8 cellular contexts compared by ENCODE assay signal in the genomic region with DNA sequence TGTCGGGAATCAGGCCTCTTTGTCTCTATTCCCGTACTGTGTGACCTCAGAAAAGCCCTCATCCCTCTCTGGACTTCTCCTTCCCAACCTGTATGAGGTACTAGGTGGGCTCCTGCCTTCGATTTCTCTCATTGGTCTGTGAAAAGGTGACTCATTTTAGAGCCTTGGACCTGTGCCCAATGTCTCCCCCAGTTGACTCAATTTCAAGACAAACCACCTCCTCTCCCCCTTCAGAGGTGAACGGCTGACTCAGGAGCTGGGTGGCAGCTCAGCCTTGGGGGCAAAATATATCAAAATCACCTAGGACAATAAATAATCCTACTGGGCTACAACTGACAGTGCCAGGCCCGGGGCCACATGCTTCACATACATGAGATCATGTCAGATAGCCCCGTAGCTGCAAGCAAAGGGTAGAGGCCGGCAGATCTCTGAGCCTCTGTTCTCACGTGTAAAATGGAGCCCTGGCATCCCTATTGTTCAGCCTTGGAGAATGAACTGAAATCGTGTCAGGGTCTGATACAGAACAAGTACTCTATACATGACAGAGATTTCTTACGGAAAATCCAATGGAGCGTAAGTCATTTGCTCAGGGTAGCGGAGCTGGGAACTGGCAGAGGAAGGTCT. TPM values are rescaled to one million over a fixed set of nuclear protein-coding genes. Genes with fewer than 3 reads are reported as not detected.
A peak's percentile ranks its signal among the peaks of the same experiment; 100 is the strongest.
DNase-seq lines count a peak whose midpoint lies in the region; ATAC-seq and TF ChIP-seq lines count a peak whose summit lies in the region.

No MANE protein-coding gene starts in this region.

- intact Hi-C loops in activated T-helper 2 cell treated with anti-CD3 and anti-CD28 coated beads, Interferon-gamma antibody, Interleukin-2, Interleukin-4, amounts not matched to agents 10 μg/mL and 5 μg/mL and 100 μg/mL, durations not matched to agents 14 hours and 24 hours and 36 hours (cut with micrococcal nuclease) = loop anchor here (1.0 to 2.0 kb wide), 4 partner anchors 35 to 101 kb away; a partner anchor contains a TSS
- intact Hi-C loops in sigmoid colon (cut with DNase I) = loop anchor here (2.0 to 10.0 kb wide), 3 partner anchors 83 to 1311 kb away; a partner anchor contains a TSS

- H3K9me3 Mint-ChIP-seq in activated T-helper 2 cell treated with anti-CD3 and anti-CD28 coated beads, Interferon-gamma antibody, Interleukin-2, Interleukin-4, amounts not matched to agents 10 μg/mL and 5 μg/mL and 100 μg/mL, durations not matched to agents 14 hours and 24 hours and 36 hours = no peaks in the 10 kb centered on the region

- peaks cover 26% of the 10 kb centered on the region for H3K36me3 Mint-ChIP-seq in activated T-helper 2 cell treated with anti-CD3 and anti-CD28 coated beads, Interferon-gamma antibody, Interleukin-2, Interleukin-4, amounts not matched to agents 10 μg/mL and 5 μg/mL and 100 μg/mL, durations not matched to agents 14 hours and 24 hours and 36 hours (ENCODE audit: low read depth)

- WGBS in sigmoid colon, 2 donors = 1 to 4% methylated on average over 12 of the region's 12 CpGs

- H3K27ac ChIP-seq in sigmoid colon = peak overlapping the region; percentile 95 to 99 (median 98)

- H3K4me3 ChIP-seq in GM08714 (ENCODE audit: low read length) = peak overlapping the region; percentile 64
- H3K4me3 ChIP-seq in sigmoid colon = peak overlapping the region; percentile 74 to 92 (median 82)

- TF ChIP-seq POLR2A in sigmoid colon (IDR thresholded peaks at IDR 0.05) = no peak

- peak; percentile 73 for DNase-seq in NCI-H345 treated with DMSO at 0.1 percent for 48 hours (lab: John Stamatoyannopoulos, UW; ENCODE audit: unreplicated experiment)
- peak; percentile 24 for DNase-seq in activated T-helper 2 cell treated with anti-CD3 and anti-CD28 coated beads, Interferon-gamma antibody, Interleukin-2, Interleukin-4, amounts not matched to agents 10 μg/mL and 5 μg/mL and 100 μg/mL, durations not matched to agents 14 hours and 24 hours and 36 hours (ENCODE audit: low spot score)
- peak; percentile 65 for DNase-seq in glomerular endothelial cell (ENCODE audit: extremely low read depth, low read depth, low spot score)
- DNase-seq in sigmoid colon = no peak
- DNase-seq in DMS 273 treated with DMSO at 0.1 percent for 48 hours (lab: John Stamatoyannopoulos, UW) = no peak
- no peak for DNase-seq in DMS114 treated with DMSO at 0.1 percent for 48 hours (lab: John Stamatoyannopoulos, UW; ENCODE audit: unreplicated experiment)

- peaks cover 0 to 63% (median 49%) of the 10 kb centered on the region in 4 donors for H3K4me1 ChIP-seq in sigmoid colon

- TF ChIP-seq CTCF in sigmoid colon (IDR thresholded peaks at IDR 0.05) = no peak

- peak overlapping the region; percentile 92 for H3K27ac Mint-ChIP-seq in activated T-helper 2 cell treated with anti-CD3 and anti-CD28 coated beads, Interferon-gamma antibody, Interleukin-2, Interleukin-4, amounts not matched to agents 10 μg/mL and 5 μg/mL and 100 μg/mL, durations not matched to agents 14 hours and 24 hours and 36 hours

- ATAC-seq in HG02623 (IDR thresholded peaks at IDR 0.05; ENCODE audit: unreplicated experiment) = no peak

- no peaks in the 10 kb centered on the region for H3K9me3 ChIP-seq in sigmoid colon

- TF ChIP-seq EP300 in sigmoid colon (IDR thresholded peaks at IDR 0.05) = no peak

- peak overlapping the region; percentile 88 for H3K4me3 Mint-ChIP-seq in activated T-helper 2 cell treated with anti-CD3 and anti-CD28 coated beads, Interferon-gamma antibody, Interleukin-2, Interleukin-4, amounts not matched to agents 10 μg/mL and 5 μg/mL and 100 μg/mL, durations not matched to agents 14 hours and 24 hours and 36 hours (ENCODE audit: low read depth)

- H3K4me1 Mint-ChIP-seq in activated T-helper 2 cell treated with anti-CD3 and anti-CD28 coated beads, Interferon-gamma antibody, Interleukin-2, Interleukin-4, amounts not matched to agents 10 μg/mL and 5 μg/mL and 100 μg/mL, durations not matched to agents 14 hours and 24 hours and 36 hours (ENCODE audit: low read depth) = peaks cover 53% of the 10 kb centered on the region

- H3K27me3 Mint-ChIP-seq in activated T-helper 2 cell treated with anti-CD3 and anti-CD28 coated beads, Interferon-gamma antibody, Interleukin-2, Interleukin-4, amounts not matched to agents 10 μg/mL and 5 μg/mL and 100 μg/mL, durations not matched to agents 14 hours and 24 hours and 36 hours (ENCODE audit: low read depth) = no peaks in the 10 kb centered on the region

- peaks cover 0 to 20% (median 3%) of the 10 kb centered on the region in 4 donors for H3K36me3 ChIP-seq in sigmoid colon

- H3K27me3 ChIP-seq in sigmoid colon = no peaks in the 10 kb centered on the region

RNA-seq across cellular contexts. Expression of a gene that starts 0.5 kb away (rescaled TPM):
- total RNA-seq in activated T-helper 2 cell treated with anti-CD3 and anti-CD28 coated beads, Interferon-gamma antibody, Interleukin-2, Interleukin-4, amounts not matched to agents 10 μg/mL and 5 μg/mL and 100 μg/mL, durations not matched to agents 14 hours and 24 hours and 36 hours = 33.5 and 36.7 TPM in 2 replicates
- total RNA-seq in glomerular endothelial cell (10.2 and 16.1 TPM in 2 replicates), sigmoid colon (10 to 100 TPM; 33.2 to 59.3 (median 39.2) TPM)
- 10 to 100 TPM; 24.7 to 54.4 (median 27.0) TPM for polyA plus RNA-seq in sigmoid colon

RNA-seq across cellular contexts. Expression of a gene that starts 0.8 kb away (rescaled TPM):
- total RNA-seq in activated T-helper 2 cell treated with anti-CD3 and anti-CD28 coated beads, Interferon-gamma antibody, Interleukin-2, Interleukin-4, amounts not matched to agents 10 μg/mL and 5 μg/mL and 100 μg/mL, durations not matched to agents 14 hours and 24 hours and 36 hours = 7.4 and 8.4 TPM in 2 replicates
- total RNA-seq in glomerular endothelial cell (22.5 and 24.9 TPM in 2 replicates), sigmoid colon (10 to 100 TPM; 17.7 to 39.6 (median 23.1) TPM)
- 10 to 100 TPM; 17.4 to 27.0 (median 25.9) TPM for polyA plus RNA-seq in sigmoid colon

RNA-seq across cellular contexts. Expression of a gene that starts 25.7 kb away (rescaled TPM):
- total RNA-seq in activated T-helper 2 cell treated with anti-CD3 and anti-CD28 coated beads, Interferon-gamma antibody, Interleukin-2, Interleukin-4, amounts not matched to agents 10 μg/mL and 5 μg/mL and 100 μg/mL, durations not matched to agents 14 hours and 24 hours and 36 hours = 18.0 and 27.0 TPM in 2 replicates
- total RNA-seq in glomerular endothelial cell (31.5 and 48.4 TPM in 2 replicates), sigmoid colon (10 to 100 TPM; 21.9 to 38.2 (median 25.0) TPM)
- polyA plus RNA-seq in sigmoid colon = 10 to 100 TPM in 1 of 3 donors, 1 to 10 TPM in 2; 3.0 to 13.7 (median 9.6) TPM

RNA-seq across cellular contexts. Expression of a gene that starts 34.1 kb away (rescaled TPM):
- total RNA-seq in activated T-helper 2 cell treated with anti-CD3 and anti-CD28 coated beads, Interferon-gamma antibody, Interleukin-2, Interleukin-4, amounts not matched to agents 10 μg/mL and 5 μg/mL and 100 μg/mL, durations not matched to agents 14 hours and 24 hours and 36 hours = 13.2 and 14.2 TPM in 2 replicates
- total RNA-seq in glomerular endothelial cell = 5.7 and 6.7 TPM in 2 replicates
- total RNA-seq in sigmoid colon = 1 to 10 TPM; 1.8 to 5.3 (median 3.0) TPM
- polyA plus RNA-seq in sigmoid colon = 10 to 100 TPM in 1 of 3 donors, 1 to 10 TPM in 2; 6.0 to 11.0 (median 6.6) TPM

RNA-seq across cellular contexts. Expression of a gene that starts 34.9 kb away (rescaled TPM):
- 257 and 267 TPM in 2 replicates for total RNA-seq in activated T-helper 2 cell treated with anti-CD3 and anti-CD28 coated beads, Interferon-gamma antibody, Interleukin-2, Interleukin-4, amounts not matched to agents 10 μg/mL and 5 μg/mL and 100 μg/mL, durations not matched to agents 14 hours and 24 hours and 36 hours
- total RNA-seq in glomerular endothelial cell = 64.5 and 85.2 TPM in 2 replicates
- total RNA-seq in sigmoid colon = 10 to 100 TPM; 43.2 to 60.1 (median 54.0) TPM
- 10 to 100 TPM; 19.2 to 76.1 (median 37.2) TPM for polyA plus RNA-seq in sigmoid colon

Comparison
In these comparisons a context has a peak if more than half of its experiments do, and no peak if none do; other contexts are left out.
1. DNase-seq: peak in NCI-H345 treated with DMSO at 0.1 percent for 48 hours (single experiment), activated T-helper 2 cell treated with anti-CD3 and anti-CD28 coated beads, Interferon-gamma antibody, Interleukin-2, Interleukin-4, amounts not matched to agents 10 μg/mL and 5 μg/mL and 100 μg/mL, durations not matched to agents 14 hours and 24 hours and 36 hours (single experiment) and glomerular endothelial cell (single experiment); none in sigmoid colon (single experiment), DMS 273 treated with DMSO at 0.1 percent for 48 hours (single experiment) and DMS114 treated with DMSO at 0.1 percent for 48 hours (single experiment).